ENCODE assay signal across 28 cellular contexts in genomic region chr2:111216811-111217652, GRCh38.
A peak's percentile ranks its signal among the peaks of the same experiment; 100 is the strongest.
DNase-seq lines count a peak whose midpoint lies in the region; ATAC-seq, FAIRE-seq and TF ChIP-seq lines count a peak whose summit lies in the region.
"Had no signal": no experiment of that assay in that cellular context is flagged by ENCODE, and none has a peak within 500 bp of the region (broad histone marks: within the 10 kb centered on the region; RNA-seq: fewer than 3 reads in every experiment).

No MANE protein-coding gene starts in this region.

- DNase-seq in Right ventricle myocardium inferior (ENCODE audit: missing footprints) = no peak
- no peak for DNase-seq in right atrium auricular region (ENCODE audit: low spot score)
- peak; percentile 75 for DNase-seq in SHP77 treated with DMSO at 0.1 percent for 48 hours (lab: John Stamatoyannopoulos, UW)
- peak; percentile 31 for DNase-seq in left ventricle myocardium inferior
- no peak for DNase-seq in D721Med (ENCODE audit: insufficient read length, low spot score)
- no peak for DNase-seq in NCI-H2227 (lab: John Stamatoyannopoulos, UW; ENCODE audit: unreplicated experiment)
- DNase-seq: activated CD4-positive, alpha-beta memory T cell treated with anti-CD3 and anti-CD28 coated beads for 36 hours; anterior cingulate cortex; BE2C; CD8-positive, alpha-beta memory T cell; colonic mucosa; effector memory CD8-positive, alpha-beta T cell; esophagus squamous epithelium; GDM1; KBM-7; MG63; naive thymus-derived CD4-positive, alpha-beta T cell; NCI-H2081 treated with DMSO at 0.1 percent for 48 hours; NCI-H526; stimulated activated naive CD8-positive, alpha-beta T cell treated with anti-CD3 and anti-CD28 coated beads, Interleukin-15, amount 100 ng/mL, for 72 hours had no signal

- FAIRE-seq in D721Med (lab: Jason Lieb, UNC) = no peak
- FAIRE-seq: frontal cortex, TTC549 had no signal

- ATAC-seq in Right ventricle myocardium inferior = peak; percentile 87
- ATAC-seq in HG02571 (IDR thresholded peaks at IDR 0.05; ENCODE audit: unreplicated experiment) = no peak
- ATAC-seq: activated naive CD4-positive, alpha-beta T cell treated with anti-CD3 and anti-CD28 coated beads, Interleukin-2, amount 50 U/mL, for 72 hours; effector memory CD8-positive, alpha-beta T cell; left lobe of liver; naive thymus-derived CD4-positive, alpha-beta T cell; Panc1; stimulated activated naive CD8-positive, alpha-beta T cell treated with anti-CD3 and anti-CD28 coated beads, Interleukin-15, amount 100 ng/mL, for 72 hours had no signal

- H3K27ac ChIP-seq in right atrium auricular region = no peak overlapping the region
- no peak overlapping the region for H3K27ac ChIP-seq in left ventricle myocardium inferior (replicated peaks)
- H3K27ac ChIP-seq: colonic mucosa, esophagus squamous epithelium, hepatocyte had no signal

- H3K9me3 ChIP-seq in right atrium auricular region (peaks cover 5 to 7% of the 10 kb centered on the region in 2 donors), left ventricle myocardium inferior (replicated peaks) (peaks cover 22% of the 10 kb centered on the region)
- H3K9me3 ChIP-seq: BE2C, colonic mucosa, HAP-1 had no signal

- H3K36me3 ChIP-seq in right atrium auricular region = no peaks in the 10 kb centered on the region
- H3K36me3 ChIP-seq in left ventricle myocardium inferior = no peaks in the 10 kb centered on the region
- H3K36me3 ChIP-seq: BE2C, colonic mucosa, esophagus squamous epithelium, HAP-1 had no signal

- intact Hi-C loops in Right ventricle myocardium inferior (cut with DNase I) (no loop called here), left ventricle myocardium inferior (cut with micrococcal nuclease) (no loop called here)

- TF ChIP-seq CTCF in right atrium auricular region (IDR thresholded peaks at IDR 0.05) (no peak), left ventricle myocardium inferior (IDR thresholded peaks at IDR 0.05; ENCODE audit: borderline replicate concordance) (no peak), D721Med (IDR thresholded peaks at IDR 0.05; ENCODE audit: insufficient read depth, missing control alignments) (no peak)

- no peak overlapping the region for H3K4me3 ChIP-seq in right atrium auricular region
- H3K4me3 ChIP-seq in left ventricle myocardium inferior = no peak overlapping the region
- H3K4me3 ChIP-seq: colonic mucosa, esophagus squamous epithelium, HAP-1, hepatocyte, MG63 had no signal

- H3K4me1 ChIP-seq in right atrium auricular region (peaks cover 0 to 7% of the 10 kb centered on the region in 2 donors), left ventricle myocardium inferior (peaks cover 17% of the 10 kb centered on the region)
- H3K4me1 ChIP-seq: BE2C, colonic mucosa, HAP-1 had no signal

- no peaks in the 10 kb centered on the region for H3K27me3 ChIP-seq in right atrium auricular region
- no peaks in the 10 kb centered on the region for H3K27me3 ChIP-seq in left ventricle myocardium inferior (ENCODE audit: low read depth)
- H3K27me3 ChIP-seq: BE2C, colonic mucosa, esophagus squamous epithelium, hepatocyte, MG63 had no signal

Comparison
In these comparisons a context has a peak if more than half of its experiments do, and no peak if none do; other contexts are left out.
1. DNase-seq: peak in SHP77 treated with DMSO at 0.1 percent for 48 hours (single experiment) and left ventricle myocardium inferior (single experiment); none in Right ventricle myocardium inferior (single experiment), right atrium auricular region (single experiment), D721Med (single experiment) and NCI-H2227 (single experiment).